ENCODE assay signal across 14 cellular contexts in the genomic region with DNA sequence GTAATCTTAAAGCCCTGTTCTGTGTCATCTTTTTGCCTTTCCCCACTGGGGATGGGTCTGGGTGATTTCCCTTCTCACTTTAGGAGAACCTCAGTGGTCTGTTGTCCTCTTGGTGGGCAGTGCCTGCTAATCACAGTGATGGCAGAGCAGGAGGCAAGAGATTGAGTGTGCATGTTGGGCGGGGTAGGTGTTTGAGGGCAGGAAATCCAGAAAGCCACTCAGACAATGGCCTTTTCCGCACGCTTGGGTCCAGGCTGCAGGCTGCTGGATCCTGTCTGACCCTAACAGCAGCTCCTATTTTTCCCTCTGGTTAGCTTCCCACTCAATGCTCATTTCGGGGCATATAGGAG. TPM values are rescaled to one million over a fixed set of nuclear protein-coding genes. Genes with fewer than 3 reads are reported as not detected.
DNase-seq lines count a peak whose midpoint lies in the region; ATAC-seq, FAIRE-seq and TF ChIP-seq lines count a peak whose summit lies in the region.
"Had no signal": no experiment of that assay in that cellular context is flagged by ENCODE, and none has a peak within 500 bp of the region (broad histone marks: within the 10 kb centered on the region; RNA-seq: fewer than 3 reads in every experiment).

No MANE protein-coding gene starts in this region.

- H3K27ac Mint-ChIP-seq in activated CD8-positive, alpha-beta memory T cell treated with anti-CD3 and anti-CD28 coated beads, Interleukin-2, amount 10 ng/mL, durations not matched to agents 7 days and 5 days: peak overlapping the region; percentile 77
- peak overlapping the region; percentile 23 for H3K27ac Mint-ChIP-seq in dendritic cell treated with granulocyte-macrophage colony-stimulating factor and Interleukin-4, amounts not matched to agents 40 ng/mL and 50 ng/mL, for 4 days

- H3K4me1 ChIP-seq in mesendoderm (ENCODE audit: control insufficient read depth, low read depth, low read length) (peaks cover 36% of the 10 kb centered on the region), tibial artery (peaks cover 0 to 87% (median 45%) of the 10 kb centered on the region in 4 donors)

- H3K27me3 ChIP-seq in mesendoderm (ENCODE audit: insufficient read depth, low read length, poor library complexity): no peaks in the 10 kb centered on the region
- H3K27me3 ChIP-seq in tibial artery: no peaks in the 10 kb centered on the region

- H4K8ac ChIP-seq in mesendoderm (ENCODE audit: low read depth, low read length): no peak overlapping the region

- peak overlapping the region; percentile 44 for H4K5ac ChIP-seq in mesendoderm (ENCODE audit: low read length)

- peak; percentile 61 for DNase-seq in activated CD8-positive, alpha-beta memory T cell treated with anti-CD3 and anti-CD28 coated beads, Interleukin-2, amount 10 ng/mL, durations not matched to agents 7 days and 5 days
- DNase-seq in activated CD8-positive, alpha-beta memory T cell treated with anti-CD3 and anti-CD28 coated beads for 24 hours: no peak
- DNase-seq in mesendoderm (no peak), tibial artery (no peak), GM12892 (ENCODE audit: insufficient read length) (no peak)
- DNase-seq: activated CD8-positive, alpha-beta memory T cell treated with anti-CD3 and anti-CD28 coated beads, Interleukin-2, amount 50 U/mL, for 4 hours; anterior cingulate cortex; DMS79; NCI-H1930 had no signal

- TF ChIP-seq CTCF in tibial artery (IDR thresholded peaks at IDR 0.05): no peak

- WGBS in mesendoderm (ENCODE audit: extremely low coverage, insufficient coverage, low lambda C conversion rate): no CpG with 5 or more reads among the region's 4 CpGs

- no peaks in the 10 kb centered on the region for H3K79me1 ChIP-seq in mesendoderm (ENCODE audit: low read length)

- H2BK15ac ChIP-seq in mesendoderm (replicated peaks; ENCODE audit: low read depth): no peak overlapping the region

- H3K18ac ChIP-seq in mesendoderm (ENCODE audit: low read length): peak overlapping the region; percentile 83

- H3K27me3 Mint-ChIP-seq in activated CD8-positive, alpha-beta memory T cell treated with anti-CD3 and anti-CD28 coated beads, Interleukin-2, amount 10 ng/mL, durations not matched to agents 7 days and 5 days: peaks cover 17% of the 10 kb centered on the region
- H3K27me3 Mint-ChIP-seq in dendritic cell treated with granulocyte-macrophage colony-stimulating factor and Interleukin-4, amounts not matched to agents 40 ng/mL and 50 ng/mL, for 4 days: peaks cover 9% of the 10 kb centered on the region

- H3K36me3 Mint-ChIP-seq in activated CD8-positive, alpha-beta memory T cell treated with anti-CD3 and anti-CD28 coated beads, Interleukin-2, amount 10 ng/mL, durations not matched to agents 7 days and 5 days: no peaks in the 10 kb centered on the region
- no peaks in the 10 kb centered on the region for H3K36me3 Mint-ChIP-seq in dendritic cell treated with granulocyte-macrophage colony-stimulating factor and Interleukin-4, amounts not matched to agents 40 ng/mL and 50 ng/mL, for 4 days (ENCODE audit: low read depth)

- H3K23ac ChIP-seq in mesendoderm (ENCODE audit: low read length): no peak overlapping the region

- H3K9ac ChIP-seq in mesendoderm (ENCODE audit: low read length): peak overlapping the region; percentile 62

- H3K9me3 ChIP-seq in tibial artery: no peaks in the 10 kb centered on the region

- no peaks in the 10 kb centered on the region for H3K79me2 ChIP-seq in mesendoderm (ENCODE audit: control insufficient read depth, insufficient read depth, low read length)

- peak overlapping the region; percentile 99 for H2BK5ac ChIP-seq in mesendoderm (ENCODE audit: low read length)

- peak overlapping the region; percentile 97 for H3K4ac ChIP-seq in mesendoderm (ENCODE audit: low read depth, low read length)

- CTCF ChIA-PET in activated CD8-positive, alpha-beta memory T cell treated with anti-CD3 and anti-CD28 coated beads, Interleukin-2, amount 10 ng/mL, durations not matched to agents 7 days and 5 days (lab: Charles Lee): interaction anchor here (1.0 to 33.7 kb wide), 8 partner anchors 12 to 52 kb away, joined by 3 to 705 read pairs (median 4); no protein-coding TSS in a partner anchor

- H3K4me1 Mint-ChIP-seq in activated CD8-positive, alpha-beta memory T cell treated with anti-CD3 and anti-CD28 coated beads, Interleukin-2, amount 10 ng/mL, durations not matched to agents 7 days and 5 days: peaks cover 30% of the 10 kb centered on the region
- peaks cover 56% of the 10 kb centered on the region for H3K4me1 Mint-ChIP-seq in dendritic cell treated with granulocyte-macrophage colony-stimulating factor and Interleukin-4, amounts not matched to agents 40 ng/mL and 50 ng/mL, for 4 days (ENCODE audit: low read depth)

- H3K4me3 Mint-ChIP-seq in activated CD8-positive, alpha-beta memory T cell treated with anti-CD3 and anti-CD28 coated beads, Interleukin-2, amount 10 ng/mL, durations not matched to agents 7 days and 5 days: peak overlapping the region; percentile 12
- no peak overlapping the region for H3K4me3 Mint-ChIP-seq in dendritic cell treated with granulocyte-macrophage colony-stimulating factor and Interleukin-4, amounts not matched to agents 40 ng/mL and 50 ng/mL, for 4 days

- ATAC-seq in activated CD8-positive, alpha-beta memory T cell treated with anti-CD3 and anti-CD28 coated beads, Interleukin-2, amount 10 ng/mL, durations not matched to agents 7 days and 5 days: peak; percentile 66
- no peak for ATAC-seq in HG03378 (IDR thresholded peaks at IDR 0.05; ENCODE audit: unreplicated experiment)
- ATAC-seq in GM21390 (IDR thresholded peaks at IDR 0.05; ENCODE audit: unreplicated experiment): no peak

- peak overlapping the region; percentile 82 for H2BK120ac ChIP-seq in mesendoderm (ENCODE audit: low read depth, low read length)

- peak overlapping the region; percentile 89 for H3K56ac ChIP-seq in mesendoderm (ENCODE audit: low read length)

- H3K36me3 ChIP-seq in mesendoderm (ENCODE audit: control insufficient read depth, insufficient read depth, low read length): no peaks in the 10 kb centered on the region
- no peaks in the 10 kb centered on the region for H3K36me3 ChIP-seq in tibial artery

- H3K4me2 ChIP-seq in mesendoderm (ENCODE audit: low read length): no peak overlapping the region

- intact Hi-C loops in dendritic cell treated with granulocyte-macrophage colony-stimulating factor and Interleukin-4, amounts not matched to agents 40 ng/mL and 50 ng/mL, for 4 days (cut with micrococcal nuclease): no loop called here
- intact Hi-C loops in tibial artery (cut with DNase I; ENCODE audit: low total_unique reads): no loop called here

- no peak for FAIRE-seq in GM12892 (lab: Jason Lieb, UNC)

- no peak for TF ChIP-seq POLR2A in GM12892 (IDR thresholded peaks at IDR 0.05; ENCODE audit: low read depth, low read length)

- H3K27ac ChIP-seq in mesendoderm (ENCODE audit: low read depth, low read length): peak overlapping the region; percentile 90
- H3K27ac ChIP-seq in tibial artery: peak overlapping the region; percentile 93 to 98

- H3K9me3 Mint-ChIP-seq in activated CD8-positive, alpha-beta memory T cell treated with anti-CD3 and anti-CD28 coated beads, Interleukin-2, amount 10 ng/mL, durations not matched to agents 7 days and 5 days (ENCODE audit: low read depth): no peaks in the 10 kb centered on the region
- no peaks in the 10 kb centered on the region for H3K9me3 Mint-ChIP-seq in dendritic cell treated with granulocyte-macrophage colony-stimulating factor and Interleukin-4, amounts not matched to agents 40 ng/mL and 50 ng/mL, for 4 days

- H2AK5ac ChIP-seq in mesendoderm (ENCODE audit: low read length): peak overlapping the region; percentile 96

- H3K4me3 ChIP-seq in mesendoderm (ENCODE audit: low read length) (no peak overlapping the region), tibial artery (peak overlapping the region in 1 of 2 donors; percentile 34)

RNA-seq across cellular contexts. Expression of gene ITGA5, which starts 13.7 kb away (rescaled TPM):
- 10 to 100 TPM; 13.2 to 37.6 TPM for total RNA-seq in activated CD8-positive, alpha-beta memory T cell treated with anti-CD3 and anti-CD28 coated beads, Interleukin-2, amount 10 ng/mL, durations not matched to agents 7 days and 5 days
- 39.8 TPM for polyA plus RNA-seq in mesendoderm (2013, experiment 1 of 2)
- 35.6 TPM for polyA plus RNA-seq in mesendoderm (2013, experiment 2 of 2)
- polyA plus RNA-seq in GM12892 (2012; ENCODE audit: missing spikeins): 1.8 TPM

RNA-seq across cellular contexts. Expression of gene GTSF1, which starts 40.6 kb away (rescaled TPM):
- 10 to 100 TPM; 10.0 to 13.2 TPM for total RNA-seq in activated CD8-positive, alpha-beta memory T cell treated with anti-CD3 and anti-CD28 coated beads, Interleukin-2, amount 10 ng/mL, durations not matched to agents 7 days and 5 days
- 2.7 TPM for polyA plus RNA-seq in mesendoderm (2013, experiment 1 of 2)
- 2.8 TPM for polyA plus RNA-seq in mesendoderm (2013, experiment 2 of 2)
- 119 TPM for polyA plus RNA-seq in GM12892 (2012; ENCODE audit: missing spikeins)
- total RNA-seq: fibroblast of lung, sciatic nerve had no signal
- polyA plus RNA-seq: fibroblast of lung had no signal

RNA-seq across cellular contexts. Expression of gene ZNF385A, which starts 48.3 kb away (rescaled TPM):
- under 1 TPM; 0.30 to 0.91 TPM for total RNA-seq in activated CD8-positive, alpha-beta memory T cell treated with anti-CD3 and anti-CD28 coated beads, Interleukin-2, amount 10 ng/mL, durations not matched to agents 7 days and 5 days
- 6.6 TPM for polyA plus RNA-seq in mesendoderm (2013, experiment 1 of 2)
- polyA plus RNA-seq in mesendoderm (2013, experiment 2 of 2): 6.0 TPM
- 1.1 TPM for polyA plus RNA-seq in GM12892 (2012; ENCODE audit: missing spikeins)
